22 cellular contexts compared by ENCODE assay signal in the genomic region with DNA sequence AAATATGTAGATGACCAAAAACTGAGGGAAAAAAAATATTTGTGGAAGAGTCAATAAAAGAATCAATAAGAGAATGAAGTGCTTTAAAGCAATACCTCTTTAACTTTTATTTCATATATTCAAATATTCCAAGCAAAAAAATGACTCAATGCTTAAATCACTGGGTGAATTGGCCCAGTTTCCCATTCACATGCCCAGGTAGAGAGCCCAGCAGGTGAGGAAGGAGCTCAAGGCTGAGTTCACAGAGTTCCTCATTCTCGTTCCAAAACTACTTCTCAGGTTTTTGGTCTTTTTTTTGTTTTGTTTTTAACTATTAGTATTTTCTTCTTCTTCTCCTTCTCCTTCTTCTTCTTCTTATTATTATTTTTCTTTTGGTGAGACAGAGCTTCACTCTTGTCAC. TPM values are rescaled to one million over a fixed set of nuclear protein-coding genes. Genes with fewer than 3 reads are reported as not detected.
A peak's percentile ranks its signal among the peaks of the same experiment; 100 is the strongest.
DNase-seq lines count a peak whose midpoint lies in the region; ATAC-seq and TF ChIP-seq lines count a peak whose summit lies in the region.
"Had no signal": no experiment of that assay in that cellular context is flagged by ENCODE, and none has a peak within 500 bp of the region (broad histone marks: within the 10 kb centered on the region; RNA-seq: fewer than 3 reads in every experiment).

No MANE protein-coding gene starts in this region.

- no peaks in the 10 kb centered on the region for H3F3A ChIP-seq in PC-3 (ENCODE audit: low read length, unreplicated experiment)

- peak overlapping the region in 2 of 3 donors; percentile 23 to 82 for H3K27ac Mint-ChIP-seq in CD4-positive, CD25-positive, alpha-beta regulatory T cell
- peak overlapping the region; percentile 14 for H3K27ac Mint-ChIP-seq in dendritic cell treated with granulocyte-macrophage colony-stimulating factor and Interleukin-4, amounts not matched to agents 40 ng/mL and 50 ng/mL, for 4 days
- H3K27ac Mint-ChIP-seq in HFFc6: no peak overlapping the region

- no peak overlapping the region for H3K4me2 ChIP-seq in PC-3 (ENCODE audit: low read length)
- H3K4me2 ChIP-seq: BLaER1 treated with 17β-estradiol and CSF1 and Interleukin-3, amounts not matched to agents 10 nM and 100 nM had no signal

- POLR2A ChIA-PET in PC-3 (lab: Charles Lee; ENCODE audit: unreplicated experiment): no interaction called here

- no peak for DNase-seq in CD4-positive, CD25-positive, alpha-beta regulatory T cell
- DNase-seq in PC-3 (no peak), uterus (no peak), AG20443 (ENCODE audit: low spot score) (no peak), HFFc6 (no peak), HK-2 (ENCODE audit: unreplicated experiment) (no peak)
- DNase-seq: ACHN; CD8-positive, alpha-beta memory T cell; EL; GF-D8; GOT3; HCEC 1CT; KG1; NCI-H1092 treated with DMSO at 0.1 percent for 48 hours; NCI-H1436 treated with DMSO at 0.1 percent for 48 hours; NCI-H226; NCI-H510A treated with DMSO at 0.1 percent for 48 hours; OCI-M1; RPMI8226; SHP77 had no signal

- no peak overlapping the region for H3K9ac ChIP-seq in PC-3 (ENCODE audit: low read length)
- H3K9ac ChIP-seq: BLaER1 treated with 17β-estradiol and CSF1 and Interleukin-3, amounts not matched to agents 10 nM and 100 nM had no signal

- H3K9me2 ChIP-seq in PC-3 (replicated peaks; ENCODE audit: low read length): no peaks in the 10 kb centered on the region

- H3K27me3 Mint-ChIP-seq in CD4-positive, CD25-positive, alpha-beta regulatory T cell: no peaks in the 10 kb centered on the region
- peaks cover 1% of the 10 kb centered on the region for H3K27me3 Mint-ChIP-seq in dendritic cell treated with granulocyte-macrophage colony-stimulating factor and Interleukin-4, amounts not matched to agents 40 ng/mL and 50 ng/mL, for 4 days
- H3K27me3 Mint-ChIP-seq in HFFc6 (ENCODE audit: insufficient read depth): no peaks in the 10 kb centered on the region; the same call in 1 of the 2 replicates

- H4K20me1 ChIP-seq in PC-3 (ENCODE audit: low read length): no peaks in the 10 kb centered on the region
- H4K20me1 ChIP-seq: BLaER1 treated with 17β-estradiol and CSF1 and Interleukin-3, amounts not matched to agents 10 nM and 100 nM had no signal

- intact Hi-C loops in PC-3 (cut with micrococcal nuclease) (no loop called here), uterus (cut with DNase I; ENCODE audit: low total_unique reads) (no loop called here)
- intact Hi-C loops in dendritic cell treated with granulocyte-macrophage colony-stimulating factor and Interleukin-4, amounts not matched to agents 40 ng/mL and 50 ng/mL, for 4 days (cut with micrococcal nuclease): no loop called here

- no peaks in the 10 kb centered on the region for H3K9me3 ChIP-seq in CD4-positive, CD25-positive, alpha-beta regulatory T cell (ENCODE audit: control insufficient read depth in 2 of 2, low read length in 2 of 2)
- H3K9me3 ChIP-seq in PC-3 (ENCODE audit: low read length) (no peaks in the 10 kb centered on the region), uterus (no peaks in the 10 kb centered on the region)
- H3K9me3 ChIP-seq: BLaER1 treated with 17β-estradiol and CSF1 and Interleukin-3, amounts not matched to agents 10 nM and 100 nM had no signal

- H3K9me3 Mint-ChIP-seq in CD4-positive, CD25-positive, alpha-beta regulatory T cell: no peaks in the 10 kb centered on the region
- H3K9me3 Mint-ChIP-seq in dendritic cell treated with granulocyte-macrophage colony-stimulating factor and Interleukin-4, amounts not matched to agents 40 ng/mL and 50 ng/mL, for 4 days: no peaks in the 10 kb centered on the region
- H3K9me3 Mint-ChIP-seq in HFFc6: no peaks in the 10 kb centered on the region
- H3K9me3 Mint-ChIP-seq: CD8-positive, alpha-beta memory T cell had no signal

- H3K27me3 ChIP-seq in CD4-positive, CD25-positive, alpha-beta regulatory T cell (ENCODE audit: control insufficient read depth, insufficient read depth, low read length): no peaks in the 10 kb centered on the region
- H3K27me3 ChIP-seq in PC-3 (ENCODE audit: low read length): no peaks in the 10 kb centered on the region
- no peaks in the 10 kb centered on the region for H3K27me3 ChIP-seq in uterus
- H3K27me3 ChIP-seq: BLaER1 treated with 17β-estradiol and CSF1 and Interleukin-3, amounts not matched to agents 10 nM and 100 nM had no signal

- no peaks in the 10 kb centered on the region for H3K36me3 ChIP-seq in CD4-positive, CD25-positive, alpha-beta regulatory T cell (ENCODE audit: control insufficient read depth, insufficient read depth, low read length)
- H3K36me3 ChIP-seq in PC-3 (ENCODE audit: low read depth, low read length) (no peaks in the 10 kb centered on the region), uterus (no peaks in the 10 kb centered on the region)
- H3K36me3 ChIP-seq: BLaER1 treated with 17β-estradiol and CSF1 and Interleukin-3, amounts not matched to agents 10 nM and 100 nM had no signal

- H3K79me2 ChIP-seq in PC-3 (ENCODE audit: low read length): no peaks in the 10 kb centered on the region

- no TSS peak for BruUV-seq in PC-3 (replicated peaks; lab: Mats Ljungman, UMichigan)

- CTCF ChIA-PET in PC-3 (lab: Charles Lee): interaction anchor here (0.5 kb wide), 1 partner anchor 96 kb away, joined by 3 read pairs; no protein-coding TSS in a partner anchor

- H3K4me3 Mint-ChIP-seq in CD4-positive, CD25-positive, alpha-beta regulatory T cell: no peak overlapping the region
- H3K4me3 Mint-ChIP-seq in dendritic cell treated with granulocyte-macrophage colony-stimulating factor and Interleukin-4, amounts not matched to agents 40 ng/mL and 50 ng/mL, for 4 days: no peak overlapping the region
- H3K4me3 Mint-ChIP-seq in HFFc6: no peak overlapping the region
- H3K4me3 Mint-ChIP-seq: CD8-positive, alpha-beta memory T cell had no signal

- peaks cover 14% of the 10 kb centered on the region for H3K4me1 ChIP-seq in CD4-positive, CD25-positive, alpha-beta regulatory T cell (ENCODE audit: control insufficient read depth, insufficient read depth, low read length, poor library complexity, severe bottlenecking)
- peaks cover 21% of the 10 kb centered on the region for H3K4me1 ChIP-seq in PC-3 (ENCODE audit: insufficient read depth, low read length)
- H3K4me1 ChIP-seq in uterus: no peaks in the 10 kb centered on the region

- no peak overlapping the region for H2AFZ ChIP-seq in PC-3 (ENCODE audit: low read length)

- no peaks in the 10 kb centered on the region for H3K36me3 Mint-ChIP-seq in CD4-positive, CD25-positive, alpha-beta regulatory T cell
- H3K36me3 Mint-ChIP-seq in dendritic cell treated with granulocyte-macrophage colony-stimulating factor and Interleukin-4, amounts not matched to agents 40 ng/mL and 50 ng/mL, for 4 days (ENCODE audit: low read depth): no peaks in the 10 kb centered on the region
- peaks cover 4% of the 10 kb centered on the region; the same call in 1 of the 2 replicates for H3K36me3 Mint-ChIP-seq in HFFc6 (ENCODE audit: low read depth)
- H3K36me3 Mint-ChIP-seq: CD8-positive, alpha-beta memory T cell had no signal

- peaks cover 14 to 25% (median 23%) of the 10 kb centered on the region in 4 donors for H3K4me1 Mint-ChIP-seq in CD4-positive, CD25-positive, alpha-beta regulatory T cell
- peaks cover 16% of the 10 kb centered on the region for H3K4me1 Mint-ChIP-seq in dendritic cell treated with granulocyte-macrophage colony-stimulating factor and Interleukin-4, amounts not matched to agents 40 ng/mL and 50 ng/mL, for 4 days (ENCODE audit: low read depth)
- H3K4me1 Mint-ChIP-seq in HFFc6 (ENCODE audit: low read depth): peaks cover 36% of the 10 kb centered on the region

- ATAC-seq in CD4-positive, CD25-positive, alpha-beta regulatory T cell (ENCODE audit: low read depth in 2 of 2): no peak
- no peak for ATAC-seq in PC-3

- H3K4me3 ChIP-seq in CD4-positive, CD25-positive, alpha-beta regulatory T cell (ENCODE audit: low read depth, low read length): no peak overlapping the region
- H3K4me3 ChIP-seq in PC-3 (ENCODE audit: low read length): no peak overlapping the region
- H3K4me3 ChIP-seq in uterus: no peak overlapping the region
- H3K4me3 ChIP-seq: BLaER1 treated with 17β-estradiol and CSF1 and Interleukin-3, amounts not matched to agents 10 nM and 100 nM had no signal

- no peak for TF ChIP-seq POLR2A in uterus (IDR thresholded peaks at IDR 0.05)

- no peak overlapping the region for H3K27ac ChIP-seq in CD4-positive, CD25-positive, alpha-beta regulatory T cell (ENCODE audit: insufficient read depth, low read length, poor library complexity, severe bottlenecking)
- H3K27ac ChIP-seq in PC-3 (ENCODE audit: low read length) (0 out of 2 replicates have a peak overlapping the region, but pooled peaks have one; percentile 21), uterus (peak overlapping the region; percentile 7 to 62)
- H3K27ac ChIP-seq: BLaER1 treated with 17β-estradiol and CSF1 and Interleukin-3, amounts not matched to agents 10 nM and 100 nM had no signal

- TF ChIP-seq CTCF in PC-3 (conservative IDR thresholded peaks at IDR 0.05; ENCODE audit: low read depth, low read length) (no peak), uterus (IDR thresholded peaks at IDR 0.05) (no peak), HFFc6 (IDR thresholded peaks at IDR 0.05) (no peak)

RNA-seq across cellular contexts. Expression of a gene that starts 30.2 kb away (rescaled TPM):
- total RNA-seq in CD4-positive, CD25-positive, alpha-beta regulatory T cell: not detected
- under 1 TPM in 2 of 4 donors, not detected in 2; 0.08 to 0.23 TPM for polyA plus RNA-seq in CD4-positive, CD25-positive, alpha-beta regulatory T cell
- 0.18 TPM in 1 of 2 replicates, not detected in the other for total RNA-seq in PC-3 (2014; rRNA removed)
- total RNA-seq in uterus: 10 to 100 TPM in 1 of 4 donors, 1 to 10 TPM in 3; 1.0 to 11.5 (median 5.0) TPM
- total RNA-seq in HFFc6 (2021; fragmentation: NEBNext Ultra II Directional; extraction: Animal tissue kit (Norgen Biotek cat#: 25700)): 1 to 10 TPM; 1.7 to 2.4 (median 2.1) TPM
- total RNA-seq: CD8-positive, alpha-beta memory T cell had no signal
